In the genomic region with DNA sequence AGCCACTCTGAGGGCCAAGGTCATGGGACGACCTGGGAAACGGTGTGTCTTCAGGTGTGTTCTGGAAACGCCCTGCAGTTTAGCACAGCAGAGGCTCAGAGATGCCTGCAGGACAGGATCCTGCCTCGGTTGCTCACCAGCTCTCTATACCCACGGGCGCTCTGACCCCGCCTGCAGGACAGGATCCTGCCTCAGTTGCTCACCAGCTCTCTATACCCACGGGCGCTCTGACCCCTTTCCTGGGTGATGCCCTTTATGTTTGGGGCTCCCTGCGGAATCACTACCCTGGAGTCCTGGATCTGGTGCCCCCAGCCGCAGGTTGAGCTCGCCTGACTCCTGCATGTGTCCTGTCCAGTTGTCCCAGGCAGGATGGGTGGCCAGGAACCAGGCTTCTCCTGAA, we compare ENCODE assay signal across 1 cellular context.
TF ChIP-seq lines count a peak whose summit lies in the region.

No MANE protein-coding gene starts in this region.

TF ChIP-seq in WTC11, 78 proteins besides CTCF, POLR2A, EP300 and RAD21 (continued from another document):
- TF ChIP-seq, protein P1, sequence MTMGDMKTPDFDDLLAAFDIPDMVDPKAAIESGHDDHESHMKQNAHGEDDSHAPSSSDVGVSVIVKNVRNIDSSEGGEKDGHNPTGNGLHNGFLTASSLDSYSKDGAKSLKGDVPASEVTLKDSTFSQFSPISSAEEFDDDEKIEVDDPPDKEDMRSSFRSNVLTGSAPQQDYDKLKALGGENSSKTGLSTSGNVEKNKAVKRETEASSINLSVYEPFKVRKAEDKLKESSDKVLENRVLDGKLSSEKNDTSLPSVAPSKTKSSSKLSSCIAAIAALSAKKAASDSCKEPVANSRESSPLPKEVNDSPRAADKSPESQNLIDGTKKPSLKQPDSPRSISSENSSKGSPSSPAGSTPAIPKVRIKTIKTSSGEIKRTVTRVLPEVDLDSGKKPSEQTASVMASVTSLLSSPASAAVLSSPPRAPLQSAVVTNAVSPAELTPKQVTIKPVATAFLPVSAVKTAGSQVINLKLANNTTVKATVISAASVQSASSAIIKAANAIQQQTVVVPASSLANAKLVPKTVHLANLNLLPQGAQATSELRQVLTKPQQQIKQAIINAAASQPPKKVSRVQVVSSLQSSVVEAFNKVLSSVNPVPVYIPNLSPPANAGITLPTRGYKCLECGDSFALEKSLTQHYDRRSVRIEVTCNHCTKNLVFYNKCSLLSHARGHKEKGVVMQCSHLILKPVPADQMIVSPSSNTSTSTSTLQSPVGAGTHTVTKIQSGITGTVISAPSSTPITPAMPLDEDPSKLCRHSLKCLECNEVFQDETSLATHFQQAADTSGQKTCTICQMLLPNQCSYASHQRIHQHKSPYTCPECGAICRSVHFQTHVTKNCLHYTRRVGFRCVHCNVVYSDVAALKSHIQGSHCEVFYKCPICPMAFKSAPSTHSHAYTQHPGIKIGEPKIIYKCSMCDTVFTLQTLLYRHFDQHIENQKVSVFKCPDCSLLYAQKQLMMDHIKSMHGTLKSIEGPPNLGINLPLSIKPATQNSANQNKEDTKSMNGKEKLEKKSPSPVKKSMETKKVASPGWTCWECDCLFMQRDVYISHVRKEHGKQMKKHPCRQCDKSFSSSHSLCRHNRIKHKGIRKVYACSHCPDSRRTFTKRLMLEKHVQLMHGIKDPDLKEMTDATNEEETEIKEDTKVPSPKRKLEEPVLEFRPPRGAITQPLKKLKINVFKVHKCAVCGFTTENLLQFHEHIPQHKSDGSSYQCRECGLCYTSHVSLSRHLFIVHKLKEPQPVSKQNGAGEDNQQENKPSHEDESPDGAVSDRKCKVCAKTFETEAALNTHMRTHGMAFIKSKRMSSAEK (CRISPR knock-in tag; IDR thresholded peaks at IDR 0.05; ENCODE audit: borderline replicate concordance) = no peak
TF ChIP-seq in WTC11: peak in this region for 0.
